In the genomic region with DNA sequence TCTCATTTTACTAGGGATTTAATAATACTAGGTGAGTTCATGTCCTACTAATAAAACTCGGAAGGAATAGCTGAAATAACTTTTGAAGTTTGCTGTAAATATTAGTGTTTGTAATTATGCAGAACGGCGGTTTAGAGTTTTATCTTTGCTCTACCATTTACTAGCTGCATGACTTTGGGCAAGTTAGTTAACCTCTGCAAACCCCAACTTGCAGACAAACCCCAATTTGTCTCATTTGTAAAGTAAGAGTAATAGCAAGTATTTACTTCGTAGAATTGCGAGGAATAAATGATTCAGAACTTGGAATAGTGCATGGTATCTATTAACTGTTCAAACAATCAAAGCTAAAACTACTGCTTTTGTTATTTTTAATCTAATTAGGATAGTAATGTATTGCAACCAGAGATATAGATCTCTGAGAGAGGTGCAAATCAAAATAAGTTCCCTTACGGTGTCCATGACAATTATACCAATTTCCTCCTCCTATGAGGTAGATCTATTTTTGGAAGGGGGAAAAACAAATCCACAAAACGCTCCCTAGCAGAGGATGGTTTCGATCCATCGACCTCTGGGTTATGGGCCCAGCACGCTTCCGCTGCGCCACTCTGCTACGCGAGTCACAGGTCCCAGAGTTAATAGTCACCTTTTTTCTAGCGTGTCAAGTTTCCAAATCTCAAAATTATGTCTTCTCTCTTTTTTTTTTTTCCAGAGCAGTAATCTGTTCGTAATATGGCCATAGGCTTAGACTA, we compare ENCODE assay signal across 1 cellular context.
A peak's percentile ranks its signal among the peaks of the same experiment; 100 is the strongest.
TF ChIP-seq lines count a peak whose summit lies in the region.

No MANE protein-coding gene starts in this region.

TF ChIP-seq in SK-N-SH, 30 proteins besides CTCF, POLR2A, EP300 and RAD21 (continued from another document):
- TF ChIP-seq, protein P1, sequence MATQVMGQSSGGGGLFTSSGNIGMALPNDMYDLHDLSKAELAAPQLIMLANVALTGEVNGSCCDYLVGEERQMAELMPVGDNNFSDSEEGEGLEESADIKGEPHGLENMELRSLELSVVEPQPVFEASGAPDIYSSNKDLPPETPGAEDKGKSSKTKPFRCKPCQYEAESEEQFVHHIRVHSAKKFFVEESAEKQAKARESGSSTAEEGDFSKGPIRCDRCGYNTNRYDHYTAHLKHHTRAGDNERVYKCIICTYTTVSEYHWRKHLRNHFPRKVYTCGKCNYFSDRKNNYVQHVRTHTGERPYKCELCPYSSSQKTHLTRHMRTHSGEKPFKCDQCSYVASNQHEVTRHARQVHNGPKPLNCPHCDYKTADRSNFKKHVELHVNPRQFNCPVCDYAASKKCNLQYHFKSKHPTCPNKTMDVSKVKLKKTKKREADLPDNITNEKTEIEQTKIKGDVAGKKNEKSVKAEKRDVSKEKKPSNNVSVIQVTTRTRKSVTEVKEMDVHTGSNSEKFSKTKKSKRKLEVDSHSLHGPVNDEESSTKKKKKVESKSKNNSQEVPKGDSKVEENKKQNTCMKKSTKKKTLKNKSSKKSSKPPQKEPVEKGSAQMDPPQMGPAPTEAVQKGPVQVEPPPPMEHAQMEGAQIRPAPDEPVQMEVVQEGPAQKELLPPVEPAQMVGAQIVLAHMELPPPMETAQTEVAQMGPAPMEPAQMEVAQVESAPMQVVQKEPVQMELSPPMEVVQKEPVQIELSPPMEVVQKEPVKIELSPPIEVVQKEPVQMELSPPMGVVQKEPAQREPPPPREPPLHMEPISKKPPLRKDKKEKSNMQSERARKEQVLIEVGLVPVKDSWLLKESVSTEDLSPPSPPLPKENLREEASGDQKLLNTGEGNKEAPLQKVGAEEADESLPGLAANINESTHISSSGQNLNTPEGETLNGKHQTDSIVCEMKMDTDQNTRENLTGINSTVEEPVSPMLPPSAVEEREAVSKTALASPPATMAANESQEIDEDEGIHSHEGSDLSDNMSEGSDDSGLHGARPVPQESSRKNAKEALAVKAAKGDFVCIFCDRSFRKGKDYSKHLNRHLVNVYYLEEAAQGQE (IDR thresholded peaks at IDR 0.05; ENCODE audit: low read depth, low read length) = no peak
- TF ChIP-seq, protein P2, sequence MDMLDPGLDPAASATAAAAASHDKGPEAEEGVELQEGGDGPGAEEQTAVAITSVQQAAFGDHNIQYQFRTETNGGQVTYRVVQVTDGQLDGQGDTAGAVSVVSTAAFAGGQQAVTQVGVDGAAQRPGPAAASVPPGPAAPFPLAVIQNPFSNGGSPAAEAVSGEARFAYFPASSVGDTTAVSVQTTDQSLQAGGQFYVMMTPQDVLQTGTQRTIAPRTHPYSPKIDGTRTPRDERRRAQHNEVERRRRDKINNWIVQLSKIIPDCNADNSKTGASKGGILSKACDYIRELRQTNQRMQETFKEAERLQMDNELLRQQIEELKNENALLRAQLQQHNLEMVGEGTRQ (IDR thresholded peaks at IDR 0.05; ENCODE audit: borderline replicate concordance, low read depth, low read length) = no peak
- no peak for TF ChIP-seq POLR2AphosphoS5 (IDR thresholded peaks at IDR 0.05; ENCODE audit: low read depth, low read length)
- no peak for TF ChIP-seq TCF12 (IDR thresholded peaks at IDR 0.05)
- TF ChIP-seq NFIC (IDR thresholded peaks at IDR 0.05; ENCODE audit: borderline replicate concordance) = no peak
- no peak for TF ChIP-seq SMC3 (IDR thresholded peaks at IDR 0.05; ENCODE audit: low read depth, low read length)
- no peak for TF ChIP-seq MXI1 (IDR thresholded peaks at IDR 0.05; ENCODE audit: low read depth, low read length)
- no peak for TF ChIP-seq SIN3A (IDR thresholded peaks at IDR 0.05; ENCODE audit: borderline replicate concordance, low read depth, low read length)
- peak; percentile 85 for TF ChIP-seq TEAD4 (IDR thresholded peaks at IDR 0.05; ENCODE audit: borderline replicate concordance, insufficient read depth)
- TF ChIP-seq JUND (IDR thresholded peaks at IDR 0.05) = no peak; the same call in 1 of the 2 replicates
- TF ChIP-seq, protein P3, sequence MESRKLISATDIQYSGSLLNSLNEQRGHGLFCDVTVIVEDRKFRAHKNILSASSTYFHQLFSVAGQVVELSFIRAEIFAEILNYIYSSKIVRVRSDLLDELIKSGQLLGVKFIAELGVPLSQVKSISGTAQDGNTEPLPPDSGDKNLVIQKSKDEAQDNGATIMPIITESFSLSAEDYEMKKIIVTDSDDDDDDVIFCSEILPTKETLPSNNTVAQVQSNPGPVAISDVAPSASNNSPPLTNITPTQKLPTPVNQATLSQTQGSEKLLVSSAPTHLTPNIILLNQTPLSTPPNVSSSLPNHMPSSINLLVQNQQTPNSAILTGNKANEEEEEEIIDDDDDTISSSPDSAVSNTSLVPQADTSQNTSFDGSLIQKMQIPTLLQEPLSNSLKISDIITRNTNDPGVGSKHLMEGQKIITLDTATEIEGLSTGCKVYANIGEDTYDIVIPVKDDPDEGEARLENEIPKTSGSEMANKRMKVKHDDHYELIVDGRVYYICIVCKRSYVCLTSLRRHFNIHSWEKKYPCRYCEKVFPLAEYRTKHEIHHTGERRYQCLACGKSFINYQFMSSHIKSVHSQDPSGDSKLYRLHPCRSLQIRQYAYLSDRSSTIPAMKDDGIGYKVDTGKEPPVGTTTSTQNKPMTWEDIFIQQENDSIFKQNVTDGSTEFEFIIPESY (IDR thresholded peaks at IDR 0.05; ENCODE audit: borderline replicate concordance, low read depth) = peak; percentile 41; the same call in 1 of the 2 replicates
- no peak for TF ChIP-seq FOXM1 (IDR thresholded peaks at IDR 0.05; ENCODE audit: low read depth)
- TF ChIP-seq, protein P4, sequence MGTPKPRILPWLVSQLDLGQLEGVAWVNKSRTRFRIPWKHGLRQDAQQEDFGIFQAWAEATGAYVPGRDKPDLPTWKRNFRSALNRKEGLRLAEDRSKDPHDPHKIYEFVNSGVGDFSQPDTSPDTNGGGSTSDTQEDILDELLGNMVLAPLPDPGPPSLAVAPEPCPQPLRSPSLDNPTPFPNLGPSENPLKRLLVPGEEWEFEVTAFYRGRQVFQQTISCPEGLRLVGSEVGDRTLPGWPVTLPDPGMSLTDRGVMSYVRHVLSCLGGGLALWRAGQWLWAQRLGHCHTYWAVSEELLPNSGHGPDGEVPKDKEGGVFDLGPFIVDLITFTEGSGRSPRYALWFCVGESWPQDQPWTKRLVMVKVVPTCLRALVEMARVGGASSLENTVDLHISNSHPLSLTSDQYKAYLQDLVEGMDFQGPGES (IDR thresholded peaks at IDR 0.05; ENCODE audit: low read depth, low read length) = no peak
- TF ChIP-seq GABPA (IDR thresholded peaks at IDR 0.05; ENCODE audit: low read depth) = no peak
- no peak for TF ChIP-seq YY1 (IDR thresholded peaks at IDR 0.05; ENCODE audit: low read depth)
- TF ChIP-seq, protein P5, sequence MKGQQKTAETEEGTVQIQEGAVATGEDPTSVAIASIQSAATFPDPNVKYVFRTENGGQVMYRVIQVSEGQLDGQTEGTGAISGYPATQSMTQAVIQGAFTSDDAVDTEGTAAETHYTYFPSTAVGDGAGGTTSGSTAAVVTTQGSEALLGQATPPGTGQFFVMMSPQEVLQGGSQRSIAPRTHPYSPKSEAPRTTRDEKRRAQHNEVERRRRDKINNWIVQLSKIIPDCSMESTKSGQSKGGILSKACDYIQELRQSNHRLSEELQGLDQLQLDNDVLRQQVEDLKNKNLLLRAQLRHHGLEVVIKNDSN (IDR thresholded peaks at IDR 0.05; ENCODE audit: borderline replicate concordance, low read depth) = no peak
- no peak for TF ChIP-seq TAF1 (IDR thresholded peaks at IDR 0.05; ENCODE audit: borderline replicate concordance, low read depth, low read length)
- TF ChIP-seq FOSL2 (IDR thresholded peaks at IDR 0.05; ENCODE audit: borderline replicate concordance, low read depth) = peak; percentile 70; the same call in 1 of the 2 replicates
- no peak for TF ChIP-seq GATA2 (CRISPR knock-in tag; IDR thresholded peaks at IDR 0.05)
- peak; percentile 47; the same call in 1 of the 2 replicates for TF ChIP-seq RCOR1 (IDR thresholded peaks at IDR 0.05; ENCODE audit: low read length)
- no peak for TF ChIP-seq ELF1 (IDR thresholded peaks at IDR 0.05)
- TF ChIP-seq, protein P6, sequence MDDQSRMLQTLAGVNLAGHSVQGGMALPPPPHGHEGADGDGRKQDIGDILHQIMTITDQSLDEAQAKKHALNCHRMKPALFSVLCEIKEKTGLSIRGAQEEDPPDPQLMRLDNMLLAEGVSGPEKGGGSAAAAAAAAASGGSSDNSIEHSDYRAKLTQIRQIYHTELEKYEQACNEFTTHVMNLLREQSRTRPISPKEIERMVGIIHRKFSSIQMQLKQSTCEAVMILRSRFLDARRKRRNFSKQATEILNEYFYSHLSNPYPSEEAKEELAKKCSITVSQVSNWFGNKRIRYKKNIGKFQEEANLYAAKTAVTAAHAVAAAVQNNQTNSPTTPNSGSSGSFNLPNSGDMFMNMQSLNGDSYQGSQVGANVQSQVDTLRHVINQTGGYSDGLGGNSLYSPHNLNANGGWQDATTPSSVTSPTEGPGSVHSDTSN (IDR thresholded peaks at IDR 0.05) = no peak
- 0 out of 2 replicates have a peak, but pooled peaks have one; percentile 47 for TF ChIP-seq RXRA (IDR thresholded peaks at IDR 0.05; ENCODE audit: borderline replicate concordance, low read depth)
